Comparison of ENCODE assay signal across 15 cellular contexts in the genomic region with DNA sequence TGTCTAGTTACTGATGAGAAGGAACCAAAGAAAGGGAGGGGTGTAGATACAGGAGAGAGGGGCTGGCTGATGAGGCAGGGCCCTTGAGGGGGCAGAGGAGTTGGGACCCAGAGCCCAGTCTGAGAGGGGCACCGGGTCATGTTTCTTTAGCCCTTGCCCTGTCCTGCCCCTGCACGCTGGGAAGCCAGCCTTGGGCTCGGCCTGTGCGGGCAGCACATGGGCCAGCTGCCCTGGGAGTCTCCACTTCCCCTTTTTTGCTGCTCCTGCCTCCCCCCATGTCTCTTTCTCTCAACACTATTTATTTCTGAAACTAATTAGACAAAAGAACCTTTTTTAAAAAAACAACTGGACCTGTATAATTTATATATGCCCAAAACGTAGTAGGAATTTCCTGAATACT. TPM values are rescaled to one million over a fixed set of nuclear protein-coding genes. Genes with fewer than 3 reads are reported as not detected.
DNase-seq lines count a peak whose midpoint lies in the region; ATAC-seq, FAIRE-seq and TF ChIP-seq lines count a peak whose summit lies in the region.
"Had no signal": no experiment of that assay in that cellular context is flagged by ENCODE, and none has a peak within 500 bp of the region (broad histone marks: within the 10 kb centered on the region; RNA-seq: fewer than 3 reads in every experiment).

No MANE protein-coding gene starts in this region.

- H3K27me3 Mint-ChIP-seq in neural progenitor cell (ENCODE audit: insufficient read depth, low read depth) = peaks cover 2% of the 10 kb centered on the region
- H3K27me3 Mint-ChIP-seq in endothelial cell (ENCODE audit: unreplicated experiment) = peaks cover 9% of the 10 kb centered on the region

- CTCF ChIA-PET in HepG2 (lab: Yijun Ruan, JAX; ENCODE audit: low intra/inter-chr PET ratio, low total read pairs) = no interaction called here

- H3K27ac ChIP-seq in right lobe of liver (no peak overlapping the region), HepG2 (ENCODE audit: extremely low read length, insufficient read depth, low read length) (no peak overlapping the region), esophagus squamous epithelium (peak overlapping the region; percentile 24 to 85 (median 72)), neural progenitor cell (peak overlapping the region; percentile 88)
- H3K27ac ChIP-seq: GM23248 had no signal

- POLR2A ChIA-PET in HepG2 (lab: Yijun Ruan, JAX) = no interaction called here

- H4K20me1 ChIP-seq in HepG2 (ENCODE audit: insufficient read depth, low read length) (peaks cover 4% of the 10 kb centered on the region), neural progenitor cell (ENCODE audit: low read depth) (no peaks in the 10 kb centered on the region)

- peaks cover 33% of the 10 kb centered on the region for H3F3A ChIP-seq in neural progenitor cell (ENCODE audit: low read depth)

- H2AFZ ChIP-seq in HepG2 (ENCODE audit: low read length) = no peak overlapping the region
- no peak overlapping the region for H2AFZ ChIP-seq in neural progenitor cell (replicated peaks)
- H2AFZ ChIP-seq: GM23248 had no signal

- H3K4me1 Mint-ChIP-seq in neural progenitor cell (peaks cover 34% of the 10 kb centered on the region), endothelial cell (ENCODE audit: unreplicated experiment) (peaks cover 20% of the 10 kb centered on the region)

- H3K9me3 Mint-ChIP-seq in neural progenitor cell = peaks cover 15% of the 10 kb centered on the region
- no peaks in the 10 kb centered on the region for H3K9me3 Mint-ChIP-seq in endothelial cell (ENCODE audit: unreplicated experiment)

- H3K4me1 ChIP-seq in right lobe of liver (peaks cover 0 to 10% (median 0%) of the 10 kb centered on the region in 4 donors), HepG2 (ENCODE audit: insufficient read depth, low read length) (peaks cover 35% of the 10 kb centered on the region), esophagus squamous epithelium (peaks cover 3 to 43% (median 24%) of the 10 kb centered on the region in 3 donors), neural progenitor cell (peaks cover 34% of the 10 kb centered on the region)

- no peak overlapping the region for H3K4me3 Mint-ChIP-seq in neural progenitor cell
- no peak overlapping the region for H3K4me3 Mint-ChIP-seq in endothelial cell (ENCODE audit: unreplicated experiment)
- H3K4me3 Mint-ChIP-seq: stimulated activated effector memory CD8-positive, alpha-beta T cell treated with anti-CD3 and anti-CD28 coated beads, Interleukin-12 subunit alpha, Interleukin-12 subunit beta, amount 100 ng/mL, for 72 hours had no signal

- H3K4me2 ChIP-seq in HepG2 (ENCODE audit: low read depth, low read length) (no peak overlapping the region), neural progenitor cell (peak overlapping the region; percentile 35)

- TF ChIP-seq POLR2A in right lobe of liver (IDR thresholded peaks at IDR 0.05) (no peak), HepG2 (IDR thresholded peaks at IDR 0.05; ENCODE audit: insufficient read depth in 1 of 2, low read depth in 2 of 2, low read length in 2 of 2) (no peak), esophagus squamous epithelium (IDR thresholded peaks at IDR 0.05) (no peak)

- in situ Hi-C loops in HepG2 (cut with HindIII; ENCODE audit: extremely low pct_ligation_motif_present, low pct_unique_long_range_greater_than_20kb) = no loop called here

- no peak for TF ChIP-seq RAD21 in HepG2 (CRISPR knock-in tag; IDR thresholded peaks at IDR 0.05)

- no peak for FAIRE-seq in HepG2 (lab: Jason Lieb, UNC)
- FAIRE-seq: astrocyte had no signal

- intact Hi-C loops in right lobe of liver (cut with DNase I) (no loop called here), HepG2 (cut with micrococcal nuclease; ENCODE audit: unreplicated experiment) (no loop called here), esophagus squamous epithelium (cut with DNase I) (no loop called here)

- H3K9me3 ChIP-seq in right lobe of liver (no peaks in the 10 kb centered on the region), HepG2 (ENCODE audit: low read length) (peaks cover 17% of the 10 kb centered on the region), esophagus squamous epithelium (peaks cover 0 to 7% (median 0%) of the 10 kb centered on the region in 3 donors), neural progenitor cell (ENCODE audit: low read depth) (peaks cover 4% of the 10 kb centered on the region)

- DNase-seq in right lobe of liver (no peak), HepG2 (ENCODE audit: low spot score) (no peak), esophagus squamous epithelium (lab: John Stamatoyannopoulos, UW) (no peak), neural progenitor cell (ENCODE audit: low spot score) (no peak), endothelial cell (ENCODE audit: low spot score) (no peak)
- DNase-seq in stimulated activated CD8-positive, alpha-beta memory T cell treated with anti-CD3 and anti-CD28 coated beads, Interleukin-4, amount 100 ng/mL, for 48 hours = no peak
- DNase-seq: activated CD8-positive, alpha-beta memory T cell treated with anti-CD3 and anti-CD28 coated beads for 24 hours; Calu3; GM23248; stimulated activated CD4-positive, alpha-beta T cell treated with anti-CD3 and anti-CD28 coated beads, Interleukin-4, amount 100 ng/mL, for 24 hours had no signal

- peaks cover 45% of the 10 kb centered on the region for H3K79me2 ChIP-seq in HepG2 (ENCODE audit: insufficient read depth, low read length)
- peaks cover 7% of the 10 kb centered on the region for H3K79me2 ChIP-seq in neural progenitor cell (ENCODE audit: low read depth)

- ATAC-seq in right lobe of liver (peak; percentile 40 to 65 (median 57)), HepG2 (no peak), HG03196 (IDR thresholded peaks at IDR 0.05; ENCODE audit: unreplicated experiment) (no peak), HG03442 (IDR thresholded peaks at IDR 0.05; ENCODE audit: unreplicated experiment) (no peak)
- ATAC-seq: SK-N-SH treated with all-trans-retinoic acid at 6 μM for 48 hours; stimulated activated effector memory CD8-positive, alpha-beta T cell treated with anti-CD3 and anti-CD28 coated beads, Interleukin-12 subunit alpha, Interleukin-12 subunit beta, amount 100 ng/mL, for 72 hours had no signal

- H3K27me3 ChIP-seq in right lobe of liver (no peaks in the 10 kb centered on the region), HepG2 (ENCODE audit: control insufficient read depth in 1 of 2, insufficient read depth in 2 of 2, low read length in 2 of 2) (no peaks in the 10 kb centered on the region), esophagus squamous epithelium (no peaks in the 10 kb centered on the region), neural progenitor cell (no peaks in the 10 kb centered on the region)

- H3K36me3 ChIP-seq in right lobe of liver = peaks cover 0 to 9% (median 0%) of the 10 kb centered on the region in 4 donors
- H3K36me3 ChIP-seq in HepG2 (replicated peaks in 1 of 2; ENCODE audit: control insufficient read depth in 1 of 2, insufficient read depth in 2 of 2, low read length in 2 of 2) = peaks cover 13 to 58% of the 10 kb centered on the region in 2 experiments
- peaks cover 0 to 39% (median 0%) of the 10 kb centered on the region in 3 donors for H3K36me3 ChIP-seq in esophagus squamous epithelium
- peaks cover 12% of the 10 kb centered on the region for H3K36me3 ChIP-seq in neural progenitor cell

- peaks cover 57% of the 10 kb centered on the region for H3K36me3 Mint-ChIP-seq in neural progenitor cell
- H3K36me3 Mint-ChIP-seq in endothelial cell (ENCODE audit: low read depth, unreplicated experiment) = peaks cover 15% of the 10 kb centered on the region

- no TSS peak for BruUV-seq in HepG2 (replicated peaks; lab: Mats Ljungman, UMichigan)

- H3K4me3 ChIP-seq in right lobe of liver = no peak overlapping the region
- H3K4me3 ChIP-seq in HepG2 (replicated peaks in 1 of 3; ENCODE audit: insufficient read depth in 1 of 3, low read depth in 2 of 3, low read length in 3 of 3) = no peak overlapping the region
- H3K4me3 ChIP-seq in esophagus squamous epithelium = no peak overlapping the region
- H3K4me3 ChIP-seq in neural progenitor cell = no peak overlapping the region
- H3K4me3 ChIP-seq: GM23248 had no signal

- TF ChIP-seq CTCF in right lobe of liver (IDR thresholded peaks at IDR 0.05) (no peak), HepG2 (CRISPR knock-in tag; IDR thresholded peaks at IDR 0.05) (no peak), esophagus squamous epithelium (IDR thresholded peaks at IDR 0.05) (no peak), neural progenitor cell (IDR thresholded peaks at IDR 0.05) (no peak), endothelial cell (IDR thresholded peaks at IDR 0.05; ENCODE audit: unreplicated experiment) (no peak)

- no peak for TF ChIP-seq EP300 in HepG2 (IDR thresholded peaks at IDR 0.05; ENCODE audit: low read depth in 2 of 2, low read length in 2 of 2)
- no peak for TF ChIP-seq EP300 in HepG2 (CRISPR knock-in tag; IDR thresholded peaks at IDR 0.05; ENCODE audit: borderline replicate concordance)

- H3K9ac ChIP-seq in HepG2 (ENCODE audit: insufficient read depth, low read depth, low read length) (no peak overlapping the region), neural progenitor cell (no peak overlapping the region)
- H3K9ac ChIP-seq: GM23248 had no signal

- peak overlapping the region; percentile 33 for H3K27ac Mint-ChIP-seq in neural progenitor cell
- H3K27ac Mint-ChIP-seq in endothelial cell (ENCODE audit: unreplicated experiment) = no peak overlapping the region

- 77% methylated on average over 4 of the region's 5 CpGs for WGBS in right lobe of liver (ENCODE audit: insufficient coverage, low coverage, low lambda C conversion rate, missing lambda C conversion rate)
- 96% methylated on average over 5 of the region's 5 CpGs for WGBS in HepG2 (ENCODE audit: low lambda C conversion rate)
- 33 to 49% methylated on average over 5 of the region's 5 CpGs for WGBS in esophagus squamous epithelium, 2 donors

RNA-seq across cellular contexts. Expression of a gene that starts 20.5 kb away (rescaled TPM):
- total RNA-seq in right lobe of liver (10 to 100 TPM in 2 of 6 experiments, 1 to 10 TPM in 4; 7.2 to 16.2 (median 9.1) TPM), HepG2 (2016; rRNA removed; fragmentation: Illumina TruSeq; extraction: Trizol) (26.0 and 30.1 TPM in 2 replicates), esophagus squamous epithelium (10 to 100 TPM in 1 of 4 donors, 1 to 10 TPM in 3; 3.2 to 13.2 (median 5.3) TPM), neural progenitor cell (ENCODE audit: low replicate concordance) (16.1 and 18.4 TPM in 2 replicates), endothelial cell (ENCODE audit: unreplicated experiment) (18.8 TPM)
- 52.4 and 56.2 TPM in 2 replicates for total RNA-seq in HepG2 (2016; cell fraction: cytosol; rRNA removed; fragmentation: Illumina TruSeq; extraction: Trizol; ENCODE audit: low read depth)
- total RNA-seq in HepG2 (2016; cell fraction: insoluble cytoplasmic fraction; rRNA removed; fragmentation: Illumina TruSeq; extraction: Trizol) = 22.0 and 29.4 TPM in 2 replicates
- total RNA-seq in HepG2 (2016; cell fraction: membrane; rRNA removed; fragmentation: Illumina TruSeq; extraction: Trizol) = 19.7 and 20.0 TPM in 2 replicates
- 43.3 and 49.2 TPM in 2 replicates for total RNA-seq in HepG2 (2016; cell fraction: nucleus; rRNA removed; fragmentation: Illumina TruSeq; extraction: Trizol)
- 10.7 and 12.1 TPM in 2 replicates for polyA plus RNA-seq in HepG2 (2011; rRNA removed)
- polyA plus RNA-seq in HepG2 (2011; cell fraction: cytosol; rRNA removed) = 9.2 and 11.3 TPM in 2 replicates
- 13.9 and 18.7 TPM in 2 replicates for polyA plus RNA-seq in HepG2 (2011; cell fraction: nucleus; rRNA removed)
- 10.0 and 10.4 TPM in 2 replicates for polyA plus RNA-seq in HepG2 (2012)
- 2.4 and 3.2 TPM in 2 replicates for polyA plus RNA-seq in HepG2 (2016; cell fraction: cytosol; fragmentation: Illumina TruSeq; extraction: Trizol; ENCODE audit: low read depth)
- polyA plus RNA-seq in HepG2 (2016; cell fraction: insoluble cytoplasmic fraction; fragmentation: Illumina TruSeq; extraction: Trizol; ENCODE audit: low read depth) = 20.2 and 24.6 TPM in 2 replicates
- 7.4 and 7.6 TPM in 2 replicates for polyA plus RNA-seq in HepG2 (2016; cell fraction: membrane; fragmentation: Illumina TruSeq; extraction: Trizol; ENCODE audit: low read depth)
- 22.4 and 30.0 TPM in 2 replicates for polyA plus RNA-seq in HepG2 (2016; cell fraction: nucleus; fragmentation: Illumina TruSeq; extraction: Trizol; ENCODE audit: insufficient read depth, low read depth)
- 1.4 and 38.6 TPM in 2 replicates for polyA minus RNA-seq in HepG2 (2011; rRNA and poly(A)+ RNA removed; ENCODE audit: low replicate concordance)
- polyA minus RNA-seq in HepG2 (2011; cell fraction: cytosol; rRNA and poly(A)+ RNA removed) = 10.4 and 11.3 TPM in 2 replicates
- polyA minus RNA-seq in HepG2 (2011; cell fraction: nucleus; rRNA and poly(A)+ RNA removed) = 43.9 and 48.9 TPM in 2 replicates

Comparison
In these comparisons a context has a peak if more than half of its experiments do, and no peak if none do; other contexts are left out.
1. ATAC-seq: peak in right lobe of liver (4 of 4); none in HepG2 (single experiment), HG03196 (single experiment) and HG03442 (single experiment).
2. H3K27ac ChIP-seq: peak in esophagus squamous epithelium (4 of 4) and neural progenitor cell (single experiment); none in right lobe of liver (0 of 3) and HepG2 (single experiment).